1 cellular context compared by ENCODE assay signal in the genomic region with DNA sequence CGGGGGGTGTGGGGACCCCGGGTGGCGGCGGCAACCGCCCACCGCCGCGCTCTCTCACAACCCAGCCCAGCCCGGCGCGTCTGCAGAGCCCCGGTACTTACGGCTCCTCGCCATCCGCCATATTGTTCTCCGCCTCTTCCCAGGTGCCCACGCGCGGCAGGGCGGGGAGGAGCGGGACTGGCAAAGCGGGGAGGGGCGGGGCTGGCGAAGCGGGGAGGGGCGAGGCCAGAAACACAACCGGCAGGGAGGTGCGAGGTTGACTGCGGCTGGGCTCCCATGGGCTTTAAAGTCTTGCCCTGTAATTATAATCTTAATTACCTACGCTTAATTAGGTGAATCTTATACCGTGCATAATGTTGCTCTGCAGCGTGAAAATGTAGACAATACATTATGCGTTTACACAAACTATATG.
TF ChIP-seq lines count a peak whose summit lies in the region.

A gene (minus strand): TSS at position 133 of the 412 bp plus-strand sequence. CDS start 12 bp downstream, at position 121.

TF ChIP-seq in GM12878, 131 proteins besides CTCF, POLR2A, EP300 and RAD21 (continued from another document and continues in another):
- TF ChIP-seq, protein P1, sequence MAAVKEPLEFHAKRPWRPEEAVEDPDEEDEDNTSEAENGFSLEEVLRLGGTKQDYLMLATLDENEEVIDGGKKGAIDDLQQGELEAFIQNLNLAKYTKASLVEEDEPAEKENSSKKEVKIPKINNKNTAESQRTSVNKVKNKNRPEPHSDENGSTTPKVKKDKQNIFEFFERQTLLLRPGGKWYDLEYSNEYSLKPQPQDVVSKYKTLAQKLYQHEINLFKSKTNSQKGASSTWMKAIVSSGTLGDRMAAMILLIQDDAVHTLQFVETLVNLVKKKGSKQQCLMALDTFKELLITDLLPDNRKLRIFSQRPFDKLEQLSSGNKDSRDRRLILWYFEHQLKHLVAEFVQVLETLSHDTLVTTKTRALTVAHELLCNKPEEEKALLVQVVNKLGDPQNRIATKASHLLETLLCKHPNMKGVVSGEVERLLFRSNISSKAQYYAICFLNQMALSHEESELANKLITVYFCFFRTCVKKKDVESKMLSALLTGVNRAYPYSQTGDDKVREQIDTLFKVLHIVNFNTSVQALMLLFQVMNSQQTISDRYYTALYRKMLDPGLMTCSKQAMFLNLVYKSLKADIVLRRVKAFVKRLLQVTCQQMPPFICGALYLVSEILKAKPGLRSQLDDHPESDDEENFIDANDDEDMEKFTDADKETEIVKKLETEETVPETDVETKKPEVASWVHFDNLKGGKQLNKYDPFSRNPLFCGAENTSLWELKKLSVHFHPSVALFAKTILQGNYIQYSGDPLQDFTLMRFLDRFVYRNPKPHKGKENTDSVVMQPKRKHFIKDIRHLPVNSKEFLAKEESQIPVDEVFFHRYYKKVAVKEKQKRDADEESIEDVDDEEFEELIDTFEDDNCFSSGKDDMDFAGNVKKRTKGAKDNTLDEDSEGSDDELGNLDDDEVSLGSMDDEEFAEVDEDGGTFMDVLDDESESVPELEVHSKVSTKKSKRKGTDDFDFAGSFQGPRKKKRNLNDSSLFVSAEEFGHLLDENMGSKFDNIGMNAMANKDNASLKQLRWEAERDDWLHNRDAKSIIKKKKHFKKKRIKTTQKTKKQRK (IDR thresholded peaks at IDR 0.05; ENCODE audit: low read depth, low read length): no peak
- TF ChIP-seq LARP7 (IDR thresholded peaks at IDR 0.05): no peak
- no peak for TF ChIP-seq HCFC1 (IDR thresholded peaks at IDR 0.05; ENCODE audit: low read length)
- no peak; the same call in 1 of the 2 replicates for TF ChIP-seq SMAD5 (IDR thresholded peaks at IDR 0.05; ENCODE audit: low read depth)
- peak; percentile 97 for TF ChIP-seq YY1 (IDR thresholded peaks at IDR 0.05; ENCODE audit: low read depth, low read length)
- TF ChIP-seq FOXM1 (IDR thresholded peaks at IDR 0.05; ENCODE audit: low read depth, low read length): no peak
- no peak for TF ChIP-seq BMI1 (IDR thresholded peaks at IDR 0.05; ENCODE audit: borderline replicate concordance)
- no peak for TF ChIP-seq BACH1 (IDR thresholded peaks at IDR 0.05; ENCODE audit: borderline replicate concordance)
- TF ChIP-seq, protein P2, sequence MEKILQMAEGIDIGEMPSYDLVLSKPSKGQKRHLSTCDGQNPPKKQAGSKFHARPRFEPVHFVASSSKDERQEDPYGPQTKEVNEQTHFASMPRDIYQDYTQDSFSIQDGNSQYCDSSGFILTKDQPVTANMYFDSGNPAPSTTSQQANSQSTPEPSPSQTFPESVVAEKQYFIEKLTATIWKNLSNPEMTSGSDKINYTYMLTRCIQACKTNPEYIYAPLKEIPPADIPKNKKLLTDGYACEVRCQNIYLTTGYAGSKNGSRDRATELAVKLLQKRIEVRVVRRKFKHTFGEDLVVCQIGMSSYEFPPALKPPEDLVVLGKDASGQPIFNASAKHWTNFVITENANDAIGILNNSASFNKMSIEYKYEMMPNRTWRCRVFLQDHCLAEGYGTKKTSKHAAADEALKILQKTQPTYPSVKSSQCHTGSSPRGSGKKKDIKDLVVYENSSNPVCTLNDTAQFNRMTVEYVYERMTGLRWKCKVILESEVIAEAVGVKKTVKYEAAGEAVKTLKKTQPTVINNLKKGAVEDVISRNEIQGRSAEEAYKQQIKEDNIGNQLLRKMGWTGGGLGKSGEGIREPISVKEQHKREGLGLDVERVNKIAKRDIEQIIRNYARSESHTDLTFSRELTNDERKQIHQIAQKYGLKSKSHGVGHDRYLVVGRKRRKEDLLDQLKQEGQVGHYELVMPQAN (conservative IDR thresholded peaks at IDR 0.05): no peak
- no peak for TF ChIP-seq CHD4 (IDR thresholded peaks at IDR 0.05)
- no peak for TF ChIP-seq BHLHE40 (IDR thresholded peaks at IDR 0.05; ENCODE audit: borderline replicate concordance in 1 of 2, low read depth in 2 of 2, low read length in 1 of 2)
- TF ChIP-seq TCF12 (IDR thresholded peaks at IDR 0.05; ENCODE audit: low read depth, low read length): 0 out of 2 replicates have a peak, but pooled peaks have one; percentile 6
- TF ChIP-seq RAD51 (IDR thresholded peaks at IDR 0.05): no peak
- no peak for TF ChIP-seq SREBF1 (IDR thresholded peaks at IDR 0.05; ENCODE audit: low read length)
- TF ChIP-seq MTA3 (IDR thresholded peaks at IDR 0.05; ENCODE audit: borderline replicate concordance, low read length): no peak
- no peak for TF ChIP-seq MEF2A (IDR thresholded peaks at IDR 0.05; ENCODE audit: insufficient read depth, low read depth, low read length)
- TF ChIP-seq SMAD1 (IDR thresholded peaks at IDR 0.05; ENCODE audit: low read depth, partially characterized antibody): no peak
- TF ChIP-seq MTA2 (IDR thresholded peaks at IDR 0.05; ENCODE audit: low read depth): peak; percentile 85
- TF ChIP-seq, protein P3, sequence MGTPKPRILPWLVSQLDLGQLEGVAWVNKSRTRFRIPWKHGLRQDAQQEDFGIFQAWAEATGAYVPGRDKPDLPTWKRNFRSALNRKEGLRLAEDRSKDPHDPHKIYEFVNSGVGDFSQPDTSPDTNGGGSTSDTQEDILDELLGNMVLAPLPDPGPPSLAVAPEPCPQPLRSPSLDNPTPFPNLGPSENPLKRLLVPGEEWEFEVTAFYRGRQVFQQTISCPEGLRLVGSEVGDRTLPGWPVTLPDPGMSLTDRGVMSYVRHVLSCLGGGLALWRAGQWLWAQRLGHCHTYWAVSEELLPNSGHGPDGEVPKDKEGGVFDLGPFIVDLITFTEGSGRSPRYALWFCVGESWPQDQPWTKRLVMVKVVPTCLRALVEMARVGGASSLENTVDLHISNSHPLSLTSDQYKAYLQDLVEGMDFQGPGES (IDR thresholded peaks at IDR 0.05): no peak
- no peak for TF ChIP-seq ZBED1 (IDR thresholded peaks at IDR 0.05; ENCODE audit: borderline replicate concordance)
- no peak for TF ChIP-seq SRF (IDR thresholded peaks at IDR 0.05; ENCODE audit: low read depth in 2 of 2, low read length in 2 of 2)
- TF ChIP-seq SPI1 (IDR thresholded peaks at IDR 0.05; ENCODE audit: borderline replicate concordance, insufficient read depth, low read depth, low read length): no peak
- TF ChIP-seq, protein P4, sequence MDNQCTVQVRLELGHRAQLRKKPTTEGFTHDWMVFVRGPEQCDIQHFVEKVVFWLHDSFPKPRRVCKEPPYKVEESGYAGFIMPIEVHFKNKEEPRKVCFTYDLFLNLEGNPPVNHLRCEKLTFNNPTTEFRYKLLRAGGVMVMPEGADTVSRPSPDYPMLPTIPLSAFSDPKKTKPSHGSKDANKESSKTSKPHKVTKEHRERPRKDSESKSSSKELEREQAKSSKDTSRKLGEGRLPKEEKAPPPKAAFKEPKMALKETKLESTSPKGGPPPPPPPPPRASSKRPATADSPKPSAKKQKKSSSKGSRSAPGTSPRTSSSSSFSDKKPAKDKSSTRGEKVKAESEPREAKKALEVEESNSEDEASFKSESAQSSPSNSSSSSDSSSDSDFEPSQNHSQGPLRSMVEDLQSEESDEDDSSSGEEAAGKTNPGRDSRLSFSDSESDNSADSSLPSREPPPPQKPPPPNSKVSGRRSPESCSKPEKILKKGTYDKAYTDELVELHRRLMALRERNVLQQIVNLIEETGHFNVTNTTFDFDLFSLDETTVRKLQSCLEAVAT (IDR thresholded peaks at IDR 0.05): peak; percentile 74
- no peak for TF ChIP-seq PAX5 (IDR thresholded peaks at IDR 0.05; ENCODE audit: borderline replicate concordance, low read depth, low read length)
- TF ChIP-seq ZNF24 (IDR thresholded peaks at IDR 0.05): no peak
- no peak for TF ChIP-seq RCOR1 (conservative IDR thresholded peaks at IDR 0.05; ENCODE audit: low read depth, low read length)
- TF ChIP-seq, protein P5, sequence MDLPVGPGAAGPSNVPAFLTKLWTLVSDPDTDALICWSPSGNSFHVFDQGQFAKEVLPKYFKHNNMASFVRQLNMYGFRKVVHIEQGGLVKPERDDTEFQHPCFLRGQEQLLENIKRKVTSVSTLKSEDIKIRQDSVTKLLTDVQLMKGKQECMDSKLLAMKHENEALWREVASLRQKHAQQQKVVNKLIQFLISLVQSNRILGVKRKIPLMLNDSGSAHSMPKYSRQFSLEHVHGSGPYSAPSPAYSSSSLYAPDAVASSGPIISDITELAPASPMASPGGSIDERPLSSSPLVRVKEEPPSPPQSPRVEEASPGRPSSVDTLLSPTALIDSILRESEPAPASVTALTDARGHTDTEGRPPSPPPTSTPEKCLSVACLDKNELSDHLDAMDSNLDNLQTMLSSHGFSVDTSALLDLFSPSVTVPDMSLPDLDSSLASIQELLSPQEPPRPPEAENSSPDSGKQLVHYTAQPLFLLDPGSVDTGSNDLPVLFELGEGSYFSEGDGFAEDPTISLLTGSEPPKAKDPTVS (IDR thresholded peaks at IDR 0.05; ENCODE audit: low read depth, low read length): no peak
- no peak for TF ChIP-seq CBX3 (IDR thresholded peaks at IDR 0.05; ENCODE audit: borderline replicate concordance, low read depth)
- peak in 1 of 2 experiments; percentile 63; a peak in 1 of 3 replicates for TF ChIP-seq EGR1 (IDR thresholded peaks at IDR 0.05; ENCODE audit: borderline replicate concordance in 1 of 2, low read depth in 2 of 2, low read length in 2 of 2)
- no peak for TF ChIP-seq ZNF207 (IDR thresholded peaks at IDR 0.05; ENCODE audit: borderline replicate concordance)
- peak; percentile 66 for TF ChIP-seq POLR2AphosphoS5 (IDR thresholded peaks at IDR 0.05; ENCODE audit: low read length)
- TF ChIP-seq, protein P6, sequence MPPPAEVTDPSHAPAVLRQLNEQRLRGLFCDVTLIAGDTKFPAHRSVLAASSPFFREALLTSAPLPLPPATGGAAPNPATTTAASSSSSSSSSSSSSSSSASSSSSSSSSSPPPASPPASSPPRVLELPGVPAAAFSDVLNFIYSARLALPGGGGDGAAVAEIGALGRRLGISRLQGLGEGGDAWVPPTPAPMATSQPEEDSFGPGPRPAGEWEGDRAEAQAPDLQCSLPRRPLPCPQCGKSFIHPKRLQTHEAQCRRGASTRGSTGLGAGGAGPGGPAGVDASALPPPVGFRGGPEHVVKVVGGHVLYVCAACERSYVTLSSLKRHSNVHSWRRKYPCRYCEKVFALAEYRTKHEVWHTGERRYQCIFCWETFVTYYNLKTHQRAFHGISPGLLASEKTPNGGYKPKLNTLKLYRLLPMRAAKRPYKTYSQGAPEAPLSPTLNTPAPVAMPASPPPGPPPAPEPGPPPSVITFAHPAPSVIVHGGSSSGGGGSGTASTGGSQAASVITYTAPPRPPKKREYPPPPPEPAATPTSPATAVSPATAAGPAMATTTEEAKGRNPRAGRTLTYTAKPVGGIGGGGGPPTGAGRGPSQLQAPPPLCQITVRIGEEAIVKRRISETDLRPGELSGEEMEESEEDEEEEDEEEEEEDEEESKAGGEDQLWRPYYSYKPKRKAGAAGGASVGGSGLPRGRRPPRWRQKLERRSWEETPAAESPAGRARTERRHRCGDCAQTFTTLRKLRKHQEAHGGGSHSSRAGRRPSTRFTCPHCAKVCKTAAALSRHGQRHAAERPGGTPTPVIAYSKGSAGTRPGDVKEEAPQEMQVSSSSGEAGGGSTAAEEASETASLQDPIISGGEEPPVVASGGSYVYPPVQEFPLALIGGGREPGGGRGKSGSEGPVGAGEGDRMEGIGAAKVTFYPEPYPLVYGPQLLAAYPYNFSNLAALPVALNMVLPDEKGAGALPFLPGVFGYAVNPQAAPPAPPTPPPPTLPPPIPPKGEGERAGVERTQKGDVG (CRISPR knock-in tag; IDR thresholded peaks at IDR 0.05): no peak
- no peak for TF ChIP-seq ETV6 (conservative IDR thresholded peaks at IDR 0.05 in 1 of 2, IDR thresholded peaks at IDR 0.05 in 1 of 2; ENCODE audit: borderline replicate concordance in 1 of 2, low read depth in 1 of 2)
- TF ChIP-seq STAT1 (conservative IDR thresholded peaks at IDR 0.05): no peak
- TF ChIP-seq JUNB (IDR thresholded peaks at IDR 0.05): no peak
- TF ChIP-seq ZNF217 (IDR thresholded peaks at IDR 0.05): no peak
- no peak for TF ChIP-seq RELA (IDR thresholded peaks at IDR 0.05; ENCODE audit: borderline replicate concordance, partially characterized antibody)
- no peak for TF ChIP-seq JUND (IDR thresholded peaks at IDR 0.05; ENCODE audit: low read depth, low read length)
- TF ChIP-seq NR2F1 (conservative IDR thresholded peaks at IDR 0.05): no peak
- no peak for TF ChIP-seq ZNF622 (IDR thresholded peaks at IDR 0.05)
- TF ChIP-seq, protein P7, sequence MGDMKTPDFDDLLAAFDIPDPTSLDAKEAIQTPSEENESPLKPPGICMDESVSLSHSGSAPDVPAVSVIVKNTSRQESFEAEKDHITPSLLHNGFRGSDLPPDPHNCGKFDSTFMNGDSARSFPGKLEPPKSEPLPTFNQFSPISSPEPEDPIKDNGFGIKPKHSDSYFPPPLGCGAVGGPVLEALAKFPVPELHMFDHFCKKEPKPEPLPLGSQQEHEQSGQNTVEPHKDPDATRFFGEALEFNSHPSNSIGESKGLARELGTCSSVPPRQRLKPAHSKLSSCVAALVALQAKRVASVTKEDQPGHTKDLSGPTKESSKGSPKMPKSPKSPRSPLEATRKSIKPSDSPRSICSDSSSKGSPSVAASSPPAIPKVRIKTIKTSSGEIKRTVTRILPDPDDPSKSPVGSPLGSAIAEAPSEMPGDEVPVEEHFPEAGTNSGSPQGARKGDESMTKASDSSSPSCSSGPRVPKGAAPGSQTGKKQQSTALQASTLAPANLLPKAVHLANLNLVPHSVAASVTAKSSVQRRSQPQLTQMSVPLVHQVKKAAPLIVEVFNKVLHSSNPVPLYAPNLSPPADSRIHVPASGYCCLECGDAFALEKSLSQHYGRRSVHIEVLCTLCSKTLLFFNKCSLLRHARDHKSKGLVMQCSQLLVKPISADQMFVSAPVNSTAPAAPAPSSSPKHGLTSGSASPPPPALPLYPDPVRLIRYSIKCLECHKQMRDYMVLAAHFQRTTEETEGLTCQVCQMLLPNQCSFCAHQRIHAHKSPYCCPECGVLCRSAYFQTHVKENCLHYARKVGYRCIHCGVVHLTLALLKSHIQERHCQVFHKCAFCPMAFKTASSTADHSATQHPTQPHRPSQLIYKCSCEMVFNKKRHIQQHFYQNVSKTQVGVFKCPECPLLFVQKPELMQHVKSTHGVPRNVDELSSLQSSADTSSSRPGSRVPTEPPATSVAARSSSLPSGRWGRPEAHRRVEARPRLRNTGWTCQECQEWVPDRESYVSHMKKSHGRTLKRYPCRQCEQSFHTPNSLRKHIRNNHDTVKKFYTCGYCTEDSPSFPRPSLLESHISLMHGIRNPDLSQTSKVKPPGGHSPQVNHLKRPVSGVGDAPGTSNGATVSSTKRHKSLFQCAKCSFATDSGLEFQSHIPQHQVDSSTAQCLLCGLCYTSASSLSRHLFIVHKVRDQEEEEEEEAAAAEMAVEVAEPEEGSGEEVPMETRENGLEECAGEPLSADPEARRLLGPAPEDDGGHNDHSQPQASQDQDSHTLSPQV (IDR thresholded peaks at IDR 0.05): no peak
- TF ChIP-seq KAT2A (conservative IDR thresholded peaks at IDR 0.05; ENCODE audit: control insufficient read depth, low read depth, low read length): no peak
- no peak for TF ChIP-seq CREB1 (IDR thresholded peaks at IDR 0.05; ENCODE audit: low read depth)
- TF ChIP-seq, protein P8, sequence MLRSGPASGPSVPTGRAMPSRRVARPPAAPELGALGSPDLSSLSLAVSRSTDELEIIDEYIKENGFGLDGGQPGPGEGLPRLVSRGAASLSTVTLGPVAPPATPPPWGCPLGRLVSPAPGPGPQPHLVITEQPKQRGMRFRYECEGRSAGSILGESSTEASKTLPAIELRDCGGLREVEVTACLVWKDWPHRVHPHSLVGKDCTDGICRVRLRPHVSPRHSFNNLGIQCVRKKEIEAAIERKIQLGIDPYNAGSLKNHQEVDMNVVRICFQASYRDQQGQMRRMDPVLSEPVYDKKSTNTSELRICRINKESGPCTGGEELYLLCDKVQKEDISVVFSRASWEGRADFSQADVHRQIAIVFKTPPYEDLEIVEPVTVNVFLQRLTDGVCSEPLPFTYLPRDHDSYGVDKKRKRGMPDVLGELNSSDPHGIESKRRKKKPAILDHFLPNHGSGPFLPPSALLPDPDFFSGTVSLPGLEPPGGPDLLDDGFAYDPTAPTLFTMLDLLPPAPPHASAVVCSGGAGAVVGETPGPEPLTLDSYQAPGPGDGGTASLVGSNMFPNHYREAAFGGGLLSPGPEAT (IDR thresholded peaks at IDR 0.05; ENCODE audit: low read depth): no peak
- no peak for TF ChIP-seq PAX8 (IDR thresholded peaks at IDR 0.05)
- peak; percentile 29; the same call in 1 of the 3 replicates for TF ChIP-seq POU2F2 (IDR thresholded peaks at IDR 0.05; ENCODE audit: borderline replicate concordance, low read depth, low read length)
